21 cellular contexts compared by ENCODE assay signal in genomic region chr2:155983850-155984249, GRCh38.
"Had no signal": no experiment of that assay in that cellular context is flagged by ENCODE, and none has a peak within 500 bp of the region (broad histone marks: within the 10 kb centered on the region; RNA-seq: fewer than 3 reads in every experiment).

No MANE protein-coding gene starts in this region.

- H3K4me2 ChIP-seq: hepatocyte had no signal

- FAIRE-seq: endothelial cell of umbilical vein, keratinocyte had no signal

- H3K9me3 ChIP-seq: esophagus muscularis mucosa, gastroesophageal sphincter, heart left ventricle, left lung, lower lobe of right lung, mucosa of descending colon had no signal

- H3K27me3 ChIP-seq: dorsolateral prefrontal cortex, esophagus muscularis mucosa, foreskin keratinocyte, gastroesophageal sphincter, hepatocyte, left lung had no signal

- DNase-seq: dermis blood vessel endothelial cell; dorsolateral prefrontal cortex; effector CD4-positive, alpha-beta T cell; effector memory CD4-positive, alpha-beta T cell; foreskin keratinocyte; heart left ventricle; hypothalamus; immature natural killer cell; left cardiac atrium; left lung; left ventricle myocardium superior; lower lobe of right lung; mesenchymal stem cell; mucosa of descending colon; naive B cell had no signal

- H2AFZ ChIP-seq: hepatocyte had no signal

- H3K4me1 ChIP-seq: esophagus muscularis mucosa, foreskin keratinocyte, gastroesophageal sphincter, heart left ventricle, left lung, lower lobe of right lung had no signal

- ATAC-seq: foreskin keratinocyte, gastroesophageal sphincter, heart left ventricle, left cardiac atrium, left lung, left ventricle myocardium superior, lower lobe of right lung, mucosa of descending colon had no signal

- H3K4me3 ChIP-seq: coronary artery, dorsolateral prefrontal cortex, esophagus muscularis mucosa, gastroesophageal sphincter, heart left ventricle, hepatocyte, left lung, lower lobe of right lung, mucosa of descending colon had no signal

- H3K27ac ChIP-seq: coronary artery, dorsolateral prefrontal cortex, esophagus muscularis mucosa, foreskin keratinocyte, gastroesophageal sphincter, heart left ventricle, hepatocyte, left lung, lower lobe of right lung had no signal

- H3K79me2 ChIP-seq: hepatocyte had no signal

- H3K36me3 ChIP-seq: esophagus muscularis mucosa, gastroesophageal sphincter, heart left ventricle, left lung, lower lobe of right lung had no signal
